Comparison of ENCODE assay signal across 17 cellular contexts in genomic region chr1:2535455-2535854, GRCh38. TPM values are rescaled to one million over a fixed set of nuclear protein-coding genes. Genes with fewer than 3 reads are reported as not detected.
A peak's percentile ranks its signal among the peaks of the same experiment; 100 is the strongest.
DNase-seq lines count a peak whose midpoint lies in the region; ATAC-seq, FAIRE-seq and TF ChIP-seq lines count a peak whose summit lies in the region.
"Had no signal": no experiment of that assay in that cellular context is flagged by ENCODE, and none has a peak within 500 bp of the region (broad histone marks: within the 10 kb centered on the region; RNA-seq: fewer than 3 reads in every experiment).

No MANE protein-coding gene starts in this region.

- H3K27me3 ChIP-seq in astrocyte (ENCODE audit: insufficient read depth, low read length): peaks cover 8% of the 10 kb centered on the region
- H3K27me3 ChIP-seq in mesenchymal stem cell (ENCODE audit: control insufficient read depth in 1 of 2, insufficient read depth in 1 of 2, low read length in 2 of 2): peaks cover 18 to 89% of the 10 kb centered on the region in 2 experiments

- H3K18ac ChIP-seq in mesenchymal stem cell (ENCODE audit: low read depth in 1 of 2, low read length in 2 of 2): peak overlapping the region in 1 of 2 experiments; percentile 75

- H3K4me3 Mint-ChIP-seq in HFFc6: peak overlapping the region; percentile 73
- no peak overlapping the region for H3K4me3 Mint-ChIP-seq in astrocyte (ENCODE audit: unreplicated experiment)

- ATAC-seq in A549 (no peak), GM19324 (IDR thresholded peaks at IDR 0.05; ENCODE audit: low FRiP score, unreplicated experiment) (no peak), GM18505 (IDR thresholded peaks at IDR 0.05; ENCODE audit: unreplicated experiment) (no peak)
- ATAC-seq: GM12878 had no signal

- no peak for TF ChIP-seq EP300 in A549 (IDR thresholded peaks at IDR 0.05)

- H2BK5ac ChIP-seq in mesenchymal stem cell (ENCODE audit: low read depth, low read length, poor library complexity, severe bottlenecking): no peak overlapping the region

- H3K27ac ChIP-seq in A549 (peak overlapping the region; percentile 69 to 85), astrocyte (ENCODE audit: low read depth, low read length) (no peak overlapping the region), mesenchymal stem cell (ENCODE audit: low read length, poor library complexity, severe bottlenecking) (no peak overlapping the region)

- POLR2A ChIA-PET in A549 (lab: Yijun Ruan, JAX): no interaction called here

- peaks cover 43% of the 10 kb centered on the region for H3K4me1 Mint-ChIP-seq in HFFc6 (ENCODE audit: low read depth)
- H3K4me1 Mint-ChIP-seq in astrocyte (ENCODE audit: low read depth, unreplicated experiment): peaks cover 10% of the 10 kb centered on the region
- H3K4me1 Mint-ChIP-seq: CD14-positive monocyte had no signal

- no peak overlapping the region for H3K23ac ChIP-seq in mesenchymal stem cell (ENCODE audit: low read length in 2 of 2)

- H3K9me3 Mint-ChIP-seq in HFFc6 (no peaks in the 10 kb centered on the region), astrocyte (ENCODE audit: unreplicated experiment) (no peaks in the 10 kb centered on the region)
- H3K9me3 Mint-ChIP-seq: IgD-negative memory B cell had no signal

- no peak for TF ChIP-seq POLR2A in A549 (IDR thresholded peaks at IDR 0.05; ENCODE audit: low read length)
- TF ChIP-seq POLR2A in GM18505 (IDR thresholded peaks at IDR 0.05; ENCODE audit: borderline replicate concordance, extremely low read depth, insufficient read depth, insufficient read length): no peak

- no peak overlapping the region for H4K8ac ChIP-seq in mesenchymal stem cell (ENCODE audit: low read length)

- no peak overlapping the region for H3K4ac ChIP-seq in mesenchymal stem cell (ENCODE audit: low read depth in 1 of 2, low read length in 2 of 2)

- peak overlapping the region; percentile 66 for H3K4me2 ChIP-seq in A549
- H3K4me2 ChIP-seq in astrocyte (ENCODE audit: low read length): peak overlapping the region; percentile 72
- H3K4me2 ChIP-seq in mesenchymal stem cell (ENCODE audit: low read length, poor library complexity, severe bottlenecking): no peak overlapping the region

- H3K36me3 ChIP-seq in astrocyte (ENCODE audit: insufficient read depth, low read length) (no peaks in the 10 kb centered on the region), mesenchymal stem cell (ENCODE audit: control insufficient read depth in 1 of 2, insufficient read depth in 2 of 2, low read depth in 1 of 2, low read length in 2 of 2) (peaks cover 0 to 3% of the 10 kb centered on the region in 2 experiments)

- H3K27me3 Mint-ChIP-seq in HFFc6 (ENCODE audit: insufficient read depth) (peaks cover 6% of the 10 kb centered on the region), astrocyte (ENCODE audit: low read depth, unreplicated experiment) (peaks cover 46% of the 10 kb centered on the region)

- no peak overlapping the region for H2AFZ ChIP-seq in astrocyte (ENCODE audit: low read depth, low read length)
- H2AFZ ChIP-seq in mesenchymal stem cell (ENCODE audit: low read depth, low read length): no peak overlapping the region

- peak overlapping the region; percentile 90 for H3K27ac Mint-ChIP-seq in HFFc6
- no peak overlapping the region for H3K27ac Mint-ChIP-seq in astrocyte (ENCODE audit: unreplicated experiment)
- H3K27ac Mint-ChIP-seq: CD14-positive monocyte had no signal

- 97% methylated on average over 18 of the region's 27 CpGs for WGBS in A549 (ENCODE audit: missing lambda C conversion rate)
- WGBS in mesenchymal stem cell: 50% methylated on average over 24 of the region's 27 CpGs

- no peak for TF ChIP-seq RAD21 in A549 (conservative IDR thresholded peaks at IDR 0.05 in 1 of 2, IDR thresholded peaks at IDR 0.05 in 1 of 2)

- H3K79me1 ChIP-seq in mesenchymal stem cell (replicated peaks; ENCODE audit: low read length, poor library complexity, severe bottlenecking): no peaks in the 10 kb centered on the region

- H2BK12ac ChIP-seq in mesenchymal stem cell (ENCODE audit: low read length in 2 of 2): peak overlapping the region in 1 of 2 experiments; percentile 40

- H2AK5ac ChIP-seq in mesenchymal stem cell (ENCODE audit: low read length, severe bottlenecking): peak overlapping the region; percentile 24

- H3K36me3 Mint-ChIP-seq in HFFc6 (ENCODE audit: low read depth) (no peaks in the 10 kb centered on the region), astrocyte (ENCODE audit: low read depth, unreplicated experiment) (no peaks in the 10 kb centered on the region)
- H3K36me3 Mint-ChIP-seq: CD14-positive monocyte, IgD-negative memory B cell had no signal

- H4K91ac ChIP-seq in mesenchymal stem cell (ENCODE audit: low read length): no peak overlapping the region

- H3K9me3 ChIP-seq in A549 (no peaks in the 10 kb centered on the region), astrocyte (ENCODE audit: insufficient read depth, low read depth, low read length) (no peaks in the 10 kb centered on the region), mesenchymal stem cell (ENCODE audit: control insufficient read depth, low read length) (no peaks in the 10 kb centered on the region)

- FAIRE-seq in A549 (lab: Jason Lieb, UNC): no peak
- no peak for FAIRE-seq in astrocyte (lab: Jason Lieb, UNC)
- FAIRE-seq: GM12878, GM19239 had no signal

- H3K14ac ChIP-seq in mesenchymal stem cell (ENCODE audit: low read length in 2 of 2): peak overlapping the region in 1 of 2 experiments; percentile 61

- no peaks in the 10 kb centered on the region for H4K20me1 ChIP-seq in astrocyte (ENCODE audit: insufficient read depth, low read length)

- H3K4me1 ChIP-seq in A549 (peaks cover 28% of the 10 kb centered on the region), astrocyte (ENCODE audit: insufficient read depth, low read length) (peaks cover 38% of the 10 kb centered on the region), mesenchymal stem cell (ENCODE audit: control insufficient read depth, insufficient read depth, low read depth, low read length) (peaks cover 38% of the 10 kb centered on the region)

- H2BK15ac ChIP-seq in mesenchymal stem cell (ENCODE audit: low read depth, poor library complexity, severe bottlenecking): no peak overlapping the region

- DNase-seq in A549 (ENCODE audit: low read depth in 1 of 2, low spot score in 1 of 2) (no peak), HFFc6 (no peak), astrocyte (ENCODE audit: low read depth) (no peak), mesenchymal stem cell (no peak), NCI-H187 treated with DMSO at 0.1 percent for 48 hours (lab: John Stamatoyannopoulos, UW) (no peak), SIG-M5 treated with dmso at 0.1 percent for 504 hours (lab: John Stamatoyannopoulos, UW; ENCODE audit: unreplicated experiment) (no peak)
- DNase-seq: GOT3, NCI-H2227 treated with DMSO at 0.1 percent for 48 hours, Right ventricle myocardium superior had no signal

- CTCF ChIA-PET in A549 (lab: Yijun Ruan, JAX): interaction anchor here (1.3 to 1.8 kb wide), 5 partner anchors 8 to 121 kb away, joined by 3 to 8 read pairs (median 4); partner anchors contain the start of gene PANK4

- H3K9ac ChIP-seq in astrocyte (ENCODE audit: low read length): no peak overlapping the region
- H3K9ac ChIP-seq in mesenchymal stem cell (ENCODE audit: low read length): no peak overlapping the region

- H3K79me2 ChIP-seq in astrocyte (ENCODE audit: insufficient read depth, low read length): no peaks in the 10 kb centered on the region

- TF ChIP-seq CTCF in A549 (IDR thresholded peaks at IDR 0.05): no peak
- TF ChIP-seq CTCF in HFFc6 (IDR thresholded peaks at IDR 0.05): peak; percentile 35; the same call in 1 of the 2 replicates
- no peak for TF ChIP-seq CTCF in astrocyte (IDR thresholded peaks at IDR 0.05; ENCODE audit: insufficient read depth, low read depth, low read length)

- H3K4me3 ChIP-seq in A549 (no peak overlapping the region), astrocyte (ENCODE audit: insufficient read depth, low read depth, low read length) (no peak overlapping the region), mesenchymal stem cell (ENCODE audit: insufficient read depth in 1 of 2, low read depth in 1 of 2, low read length in 2 of 2) (no peak overlapping the region)
- H3K4me3 ChIP-seq: GM12878 had no signal

- no peak overlapping the region for H2BK120ac ChIP-seq in mesenchymal stem cell (ENCODE audit: low read depth, low read length)

RNA-seq across cellular contexts. Expression of gene HES5, which starts 5.4 kb away (rescaled TPM):
- polyA plus RNA-seq in A549 (2011; rRNA removed) (not detected in 2 replicates), A549 (2017; fragmentation: RNase III; extraction: RNeasy Plus Mini Kit Qiagen cat#74134 plus additional on column Dnase treatment) (not detected in 3 replicates)
- polyA plus RNA-seq in A549 (2012; cell fraction: cytosol; rRNA removed): not detected in 2 replicates
- 0.04 and 0.07 TPM in 2 replicates for polyA plus RNA-seq in A549 (2012; cell fraction: nucleus; rRNA removed)
- polyA minus RNA-seq in A549 (2011; rRNA and poly(A)+ RNA removed): not detected in 2 replicates
- total RNA-seq in HFFc6 (2021; fragmentation: NEBNext Ultra II Directional; extraction: Animal tissue kit (Norgen Biotek cat#: 25700)): under 1 TPM in 5 of 6 experiments, not detected in 1; 0.28 to 0.57 (median 0.36) TPM
- 0.22 TPM in 1 of 2 replicates, not detected in the other for total RNA-seq in astrocyte
- not detected for polyA plus RNA-seq in mesenchymal stem cell (2013, experiment 1 of 2)
- not detected for polyA plus RNA-seq in mesenchymal stem cell (2013, experiment 2 of 2)
- total RNA-seq: A673, G401 had no signal
- polyA plus RNA-seq: CD14-positive monocyte, IgD-negative memory B cell had no signal

RNA-seq across cellular contexts. Expression of gene PANK4, which starts 9.1 kb away (rescaled TPM):
- polyA plus RNA-seq in A549 (2011; rRNA removed): 8.1 and 8.3 TPM in 2 replicates
- polyA plus RNA-seq in A549 (2012; cell fraction: cytosol; rRNA removed): 14.2 and 14.9 TPM in 2 replicates
- 61.3 and 73.3 TPM in 2 replicates for polyA plus RNA-seq in A549 (2012; cell fraction: nucleus; rRNA removed)
- 13.4 to 16.1 TPM (median 13.8 TPM) in 3 replicates for polyA plus RNA-seq in A549 (2017; fragmentation: RNase III; extraction: RNeasy Plus Mini Kit Qiagen cat#74134 plus additional on column Dnase treatment)
- 13.1 and 27.0 TPM in 2 replicates for polyA minus RNA-seq in A549 (2011; rRNA and poly(A)+ RNA removed)
- 10 to 100 TPM; 20.6 to 26.4 (median 24.0) TPM for total RNA-seq in HFFc6 (2021; fragmentation: NEBNext Ultra II Directional; extraction: Animal tissue kit (Norgen Biotek cat#: 25700))
- 23.1 and 26.3 TPM in 2 replicates for total RNA-seq in astrocyte
- polyA plus RNA-seq in mesenchymal stem cell (2013, experiment 1 of 2): 10.2 TPM
- 9.9 TPM for polyA plus RNA-seq in mesenchymal stem cell (2013, experiment 2 of 2)

RNA-seq across cellular contexts. Expression of gene TNFRSF14, which starts 20.7 kb away (rescaled TPM):
- polyA plus RNA-seq in A549 (2011; rRNA removed): 0.16 and 0.29 TPM in 2 replicates
- polyA plus RNA-seq in A549 (2012; cell fraction: cytosol; rRNA removed): 0.16 and 0.25 TPM in 2 replicates
- 1.2 and 1.6 TPM in 2 replicates for polyA plus RNA-seq in A549 (2012; cell fraction: nucleus; rRNA removed)
- 0.22 to 0.31 TPM (median 0.25 TPM) in 3 replicates for polyA plus RNA-seq in A549 (2017; fragmentation: RNase III; extraction: RNeasy Plus Mini Kit Qiagen cat#74134 plus additional on column Dnase treatment)
- 0.29 and 0.34 TPM in 2 replicates for polyA minus RNA-seq in A549 (2011; rRNA and poly(A)+ RNA removed)
- 10 to 100 TPM in 4 of 6 experiments, 1 to 10 TPM in 2; 7.4 to 14.2 (median 11.5) TPM for total RNA-seq in HFFc6 (2021; fragmentation: NEBNext Ultra II Directional; extraction: Animal tissue kit (Norgen Biotek cat#: 25700))
- 0.36 TPM in 1 of 2 replicates, not detected in the other for total RNA-seq in astrocyte
- 0.73 TPM for polyA plus RNA-seq in mesenchymal stem cell (2013, experiment 1 of 2)
- 0.89 TPM for polyA plus RNA-seq in mesenchymal stem cell (2013, experiment 2 of 2)

RNA-seq across cellular contexts. Expression of gene PRXL2B, which starts 51.1 kb away (rescaled TPM):
- 4.4 and 6.6 TPM in 2 replicates for polyA plus RNA-seq in A549 (2011; rRNA removed)
- 14.3 and 19.8 TPM in 2 replicates for polyA plus RNA-seq in A549 (2012; cell fraction: cytosol; rRNA removed)
- polyA plus RNA-seq in A549 (2012; cell fraction: nucleus; rRNA removed): 29.8 and 31.3 TPM in 2 replicates
- 14.7 to 17.4 TPM (median 16.4 TPM) in 3 replicates for polyA plus RNA-seq in A549 (2017; fragmentation: RNase III; extraction: RNeasy Plus Mini Kit Qiagen cat#74134 plus additional on column Dnase treatment)
- polyA minus RNA-seq in A549 (2011; rRNA and poly(A)+ RNA removed): 4.5 and 5.9 TPM in 2 replicates
- 10 to 100 TPM; 27.1 to 38.9 (median 34.7) TPM for total RNA-seq in HFFc6 (2021; fragmentation: NEBNext Ultra II Directional; extraction: Animal tissue kit (Norgen Biotek cat#: 25700))
- total RNA-seq in astrocyte: 19.2 and 20.6 TPM in 2 replicates
- 17.2 TPM for polyA plus RNA-seq in mesenchymal stem cell (2013, experiment 1 of 2)
- 17.2 TPM for polyA plus RNA-seq in mesenchymal stem cell (2013, experiment 2 of 2)

RNA-seq across cellular contexts. Expression of gene PLCH2, which starts 59.4 kb away (rescaled TPM):
- polyA plus RNA-seq in A549 (2011; rRNA removed) (0.10 and 0.16 TPM in 2 replicates), A549 (2017; fragmentation: RNase III; extraction: RNeasy Plus Mini Kit Qiagen cat#74134 plus additional on column Dnase treatment) (0.18 to 0.44 TPM (median 0.21 TPM) in 3 replicates)
- 0.49 and 0.61 TPM in 2 replicates for polyA plus RNA-seq in A549 (2012; cell fraction: cytosol; rRNA removed)
- polyA plus RNA-seq in A549 (2012; cell fraction: nucleus; rRNA removed): 1.8 and 2.8 TPM in 2 replicates
- 0.29 and 0.44 TPM in 2 replicates for polyA minus RNA-seq in A549 (2011; rRNA and poly(A)+ RNA removed)
- under 1 TPM in 5 of 6 experiments, not detected in 1; 0.09 to 0.34 (median 0.18) TPM for total RNA-seq in HFFc6 (2021; fragmentation: NEBNext Ultra II Directional; extraction: Animal tissue kit (Norgen Biotek cat#: 25700))
- total RNA-seq in astrocyte: 2.0 and 2.2 TPM in 2 replicates
- under 0.01 TPM for polyA plus RNA-seq in mesenchymal stem cell (2013, experiment 1 of 2)
- polyA plus RNA-seq in mesenchymal stem cell (2013, experiment 2 of 2): not detected
- total RNA-seq: A673 had no signal
- polyA plus RNA-seq: CD14-positive monocyte had no signal

Comparison
In these comparisons a context has a peak if more than half of its experiments do, and no peak if none do; other contexts are left out.
1. H3K27ac ChIP-seq: peak in A549 (2 of 2); none in astrocyte (single experiment) and mesenchymal stem cell (single experiment).